Comparison of ENCODE assay signal across 16 cellular contexts in genomic region chr11:58582437-58582836, GRCh38. TPM values are rescaled to one million over a fixed set of nuclear protein-coding genes. Genes with fewer than 3 reads are reported as not detected.
A peak's percentile ranks its signal among the peaks of the same experiment; 100 is the strongest.
DNase-seq lines count a peak whose midpoint lies in the region; ATAC-seq, FAIRE-seq and TF ChIP-seq lines count a peak whose summit lies in the region.
"Had no signal": no experiment of that assay in that cellular context is flagged by ENCODE, and none has a peak within 500 bp of the region (broad histone marks: within the 10 kb centered on the region; RNA-seq: fewer than 3 reads in every experiment).

No MANE protein-coding gene starts in this region.

- H3K9me3 ChIP-seq in left ventricle myocardium inferior (replicated peaks), result no peaks in the 10 kb centered on the region
- no peaks in the 10 kb centered on the region for H3K9me3 ChIP-seq in right atrium auricular region
- no peaks in the 10 kb centered on the region for H3K9me3 ChIP-seq in OCI-LY7 (ENCODE audit: low read length)
- no peaks in the 10 kb centered on the region for H3K9me3 ChIP-seq in endothelial cell of umbilical vein (replicated peaks; ENCODE audit: control insufficient read depth, insufficient read depth, low read length)

- CTCF ChIA-PET in OCI-LY7 (lab: Charles Lee; ENCODE audit: unreplicated experiment) (no interaction called here), endothelial cell of umbilical vein (lab: Charles Lee) (interaction anchor here (0.9 to 1.4 kb wide), 2 partner anchors 14 to 47 kb away, joined by 3 to 10 read pairs; no protein-coding TSS in a partner anchor)

- TF ChIP-seq POLR2A in endothelial cell of umbilical vein (IDR thresholded peaks at IDR 0.05; ENCODE audit: low read depth, low read length), result no peak

- no peaks in the 10 kb centered on the region for H3K9me1 ChIP-seq in endothelial cell of umbilical vein (replicated peaks; ENCODE audit: control insufficient read depth, extremely low read depth, insufficient read depth, low read length)

- peak overlapping the region in 1 of 2 donors; percentile 37 for H3K27ac Mint-ChIP-seq in stimulated activated naive CD8-positive, alpha-beta T cell treated with anti-CD3 and anti-CD28 coated beads, Interleukin-15, amount 100 ng/mL, for 72 hours

- peak overlapping the region; percentile 10 for H3K27ac ChIP-seq in left ventricle myocardium inferior (replicated peaks)
- H3K27ac ChIP-seq in right atrium auricular region, result no peak overlapping the region
- H3K27ac ChIP-seq in OCI-LY7 (ENCODE audit: low read depth, low read length, poor library complexity, severe bottlenecking), result no peak overlapping the region
- no peak overlapping the region for H3K27ac ChIP-seq in endothelial cell of umbilical vein (ENCODE audit: insufficient read depth, low read depth, low read length)

- H3K79me2 ChIP-seq in OCI-LY7 (ENCODE audit: insufficient read depth, low read depth, low read length), result peaks cover 79% of the 10 kb centered on the region
- H3K79me2 ChIP-seq in endothelial cell of umbilical vein (ENCODE audit: control insufficient read depth, insufficient read depth, low read length), result peaks cover 79% of the 10 kb centered on the region

- H3K36me3 ChIP-seq in left ventricle myocardium inferior, result no peaks in the 10 kb centered on the region
- no peaks in the 10 kb centered on the region for H3K36me3 ChIP-seq in right atrium auricular region
- peaks cover 67% of the 10 kb centered on the region for H3K36me3 ChIP-seq in OCI-LY7 (ENCODE audit: insufficient read depth, low read length)
- H3K36me3 ChIP-seq in endothelial cell of umbilical vein (ENCODE audit: control insufficient read depth in 2 of 2, extremely low read depth in 1 of 2, insufficient read depth in 2 of 2, low read length in 2 of 2), result peaks cover 0 to 2% of the 10 kb centered on the region in 2 experiments

- ATAC-seq in stimulated activated naive CD8-positive, alpha-beta T cell treated with anti-CD3 and anti-CD28 coated beads, Interleukin-15, amount 100 ng/mL, for 72 hours, result no peak
- ATAC-seq in GM21390 (IDR thresholded peaks at IDR 0.05; ENCODE audit: unreplicated experiment), result no peak
- ATAC-seq: Right ventricle myocardium inferior had no signal

- POLR2A ChIA-PET in OCI-LY7 (lab: Charles Lee), result interaction anchor here (1.0 kb wide), 2 partner anchors 14 to 28 kb away, joined by 3 read pairs; no protein-coding TSS in a partner anchor
- POLR2A ChIA-PET in endothelial cell of umbilical vein (lab: Charles Lee), result no interaction called here

- H3K9ac ChIP-seq in endothelial cell of umbilical vein (replicated peaks; ENCODE audit: extremely low read depth, insufficient read depth, low read length), result no peak overlapping the region

- BruUV-seq in OCI-LY7 (replicated peaks; lab: Mats Ljungman, UMichigan), result no TSS peak
- no TSS peak for BruUV-seq in endothelial cell of umbilical vein (replicated peaks; lab: Mats Ljungman, UMichigan)

- peak overlapping the region; percentile 57 to 93 for H3K4me3 Mint-ChIP-seq in stimulated activated naive CD8-positive, alpha-beta T cell treated with anti-CD3 and anti-CD28 coated beads, Interleukin-15, amount 100 ng/mL, for 72 hours

- H2AFZ ChIP-seq in OCI-LY7 (ENCODE audit: low read length) (no peak overlapping the region), endothelial cell of umbilical vein (ENCODE audit: low read depth, low read length) (no peak overlapping the region)

- H3K4me2 ChIP-seq in OCI-LY7 (ENCODE audit: low read length), result peak overlapping the region; percentile 81
- H3K4me2 ChIP-seq in endothelial cell of umbilical vein (ENCODE audit: insufficient read depth, low read length), result peak overlapping the region; percentile 14

- H4K20me1 ChIP-seq in OCI-LY7 (ENCODE audit: insufficient read depth, low read length) (peaks cover 46% of the 10 kb centered on the region), endothelial cell of umbilical vein (replicated peaks; ENCODE audit: control insufficient read depth, extremely low read depth, insufficient read depth, low read length) (no peaks in the 10 kb centered on the region)

- H3K9me3 Mint-ChIP-seq in stimulated activated naive CD8-positive, alpha-beta T cell treated with anti-CD3 and anti-CD28 coated beads, Interleukin-15, amount 100 ng/mL, for 72 hours, result no peaks in the 10 kb centered on the region
- H3K9me3 Mint-ChIP-seq: nephron had no signal

- no peak overlapping the region for H3K4me3 ChIP-seq in left ventricle myocardium inferior
- no peak overlapping the region for H3K4me3 ChIP-seq in right atrium auricular region
- H3K4me3 ChIP-seq in OCI-LY7 (ENCODE audit: low read depth, low read length, poor library complexity, severe bottlenecking), result peak overlapping the region; percentile 87
- no peak overlapping the region for H3K4me3 ChIP-seq in endothelial cell of umbilical vein (replicated peaks in 1 of 3; ENCODE audit: insufficient read depth in 1 of 3, low read depth in 1 of 3, low read length in 3 of 3)

- no peak for FAIRE-seq in endothelial cell of umbilical vein (lab: Jason Lieb, UNC)

- TF ChIP-seq CTCF in left ventricle myocardium inferior (IDR thresholded peaks at IDR 0.05; ENCODE audit: borderline replicate concordance) (no peak), right atrium auricular region (IDR thresholded peaks at IDR 0.05) (no peak), OCI-LY7 (conservative IDR thresholded peaks at IDR 0.05; ENCODE audit: low read length) (no peak), endothelial cell of umbilical vein (IDR thresholded peaks at IDR 0.05; ENCODE audit: extremely low read depth in 1 of 2, insufficient read depth in 1 of 2, low read depth in 1 of 2, low read length in 2 of 2) (no peak)

- H3K27me3 Mint-ChIP-seq in stimulated activated naive CD8-positive, alpha-beta T cell treated with anti-CD3 and anti-CD28 coated beads, Interleukin-15, amount 100 ng/mL, for 72 hours, result no peaks in the 10 kb centered on the region

- peaks cover 89% of the 10 kb centered on the region for H3K4me1 ChIP-seq in left ventricle myocardium inferior
- peaks cover 0 to 55% of the 10 kb centered on the region in 2 donors for H3K4me1 ChIP-seq in right atrium auricular region
- H3K4me1 ChIP-seq in OCI-LY7 (ENCODE audit: insufficient read depth, low read length, poor library complexity, severe bottlenecking), result peaks cover 52% of the 10 kb centered on the region
- peaks cover 10% of the 10 kb centered on the region for H3K4me1 ChIP-seq in endothelial cell of umbilical vein (ENCODE audit: control insufficient read depth, extremely low read depth, insufficient read depth, low read length)

- dilution Hi-C loops in endothelial cell of umbilical vein (cut with MboI; ENCODE audit: extremely low pct_ligation_motif_present, low sequenced_read_pairs), result no loop called here

- H3K4me1 Mint-ChIP-seq in stimulated activated naive CD8-positive, alpha-beta T cell treated with anti-CD3 and anti-CD28 coated beads, Interleukin-15, amount 100 ng/mL, for 72 hours, result peaks cover 59% of the 10 kb centered on the region

- DNase-seq in left ventricle myocardium inferior (no peak), right atrium auricular region (ENCODE audit: low spot score) (no peak), OCI-LY7 (ENCODE audit: low spot score) (no peak), endothelial cell of umbilical vein (ENCODE audit: low read depth, low spot score) (no peak), GM19240 (ENCODE audit: insufficient read length, low spot score) (no peak)
- no peak for DNase-seq in stimulated activated naive CD8-positive, alpha-beta T cell treated with anti-CD3 and anti-CD28 coated beads, Interleukin-15, amount 100 ng/mL, for 72 hours
- DNase-seq in stimulated activated CD4-positive, alpha-beta T cell treated with anti-CD3 and anti-CD28 coated beads, Interleukin-2, amount 100 ng/mL, for 48 hours, result no peak
- DNase-seq: activated CD4-positive, alpha-beta T cell treated with anti-CD3 and anti-CD28 coated beads, Interleukin-2, amount 50 U/mL, for 4 hours; DMS 273 treated with DMSO at 0.1 percent for 48 hours; effector CD8-positive, alpha-beta T cell; NCI-H2107; stimulated activated CD4-positive, alpha-beta T cell treated with anti-CD3 and anti-CD28 coated beads, Interleukin-2, amount 100 ng/mL, for 24 hours; T-helper 9 cell had no signal

- H3K27me3 ChIP-seq in left ventricle myocardium inferior (ENCODE audit: low read depth) (no peaks in the 10 kb centered on the region), right atrium auricular region (no peaks in the 10 kb centered on the region), endothelial cell of umbilical vein (ENCODE audit: control insufficient read depth in 2 of 2, insufficient read depth in 2 of 2, low read length in 2 of 2) (no peaks in the 10 kb centered on the region)

- intact Hi-C loops in left ventricle myocardium inferior (cut with micrococcal nuclease) (no loop called here), OCI-LY7 (cut with micrococcal nuclease; ENCODE audit: unreplicated experiment) (loop anchor here (5.0 kb wide), 1 partner anchor 35 kb away; no protein-coding TSS in a partner anchor), endothelial cell of umbilical vein (cut with micrococcal nuclease) (no loop called here)

- H3K9me2 ChIP-seq in OCI-LY7 (ENCODE audit: insufficient read depth, low read length), result no peaks in the 10 kb centered on the region

RNA-seq across cellular contexts. Expression of gene ZFP91, which starts 3.6 kb away (rescaled TPM):
- total RNA-seq in left ventricle myocardium inferior (60.5 TPM), right atrium auricular region (10 to 100 TPM; 50.5 to 52.4 TPM), OCI-LY7 (2022) (50.9 and 60.5 TPM in 2 replicates), endothelial cell of umbilical vein (51.0 and 52.0 TPM in 2 replicates)
- 36.9 and 38.7 TPM in 2 replicates for total RNA-seq in OCI-LY7 (2014; rRNA removed; shearing (Covaris generic))
- 13.3 and 20.2 TPM in 2 replicates for polyA plus RNA-seq in endothelial cell of umbilical vein
- polyA plus RNA-seq in endothelial cell of umbilical vein (2011; cell fraction: cytosol; rRNA removed), result 17.8 and 18.3 TPM in 2 replicates
- polyA plus RNA-seq in endothelial cell of umbilical vein (2011; cell fraction: nucleus; rRNA removed), result 21.5 and 33.6 TPM in 2 replicates
- 28.3 and 40.7 TPM in 2 replicates for polyA plus RNA-seq in endothelial cell of umbilical vein (2012)
- 35.3 and 36.9 TPM in 2 replicates for polyA minus RNA-seq in endothelial cell of umbilical vein
- polyA minus RNA-seq in endothelial cell of umbilical vein (2011; cell fraction: cytosol; rRNA and poly(A)+ RNA removed), result 29.9 TPM
- polyA minus RNA-seq in endothelial cell of umbilical vein (2011; cell fraction: nucleus; rRNA and poly(A)+ RNA removed), result 26.0 and 35.7 TPM in 2 replicates

RNA-seq across cellular contexts. Expression of gene LPXN, which starts 6.8 kb away (rescaled TPM):
- total RNA-seq in left ventricle myocardium inferior, result 4.4 TPM
- 1 to 10 TPM; 2.8 to 5.5 TPM for total RNA-seq in right atrium auricular region
- total RNA-seq in OCI-LY7 (2014; rRNA removed; shearing (Covaris generic)), result 64.1 and 79.3 TPM in 2 replicates
- 129 and 130 TPM in 2 replicates for total RNA-seq in OCI-LY7 (2022)
- total RNA-seq in endothelial cell of umbilical vein, result 3.9 and 6.2 TPM in 2 replicates
- polyA plus RNA-seq in endothelial cell of umbilical vein, result 5.1 and 6.2 TPM in 2 replicates
- 5.1 and 5.7 TPM in 2 replicates for polyA plus RNA-seq in endothelial cell of umbilical vein (2011; cell fraction: cytosol; rRNA removed)
- polyA plus RNA-seq in endothelial cell of umbilical vein (2011; cell fraction: nucleus; rRNA removed), result 13.2 and 13.7 TPM in 2 replicates
- 10.0 and 23.0 TPM in 2 replicates for polyA plus RNA-seq in endothelial cell of umbilical vein (2012)
- 7.2 and 14.9 TPM in 2 replicates for polyA minus RNA-seq in endothelial cell of umbilical vein
- not detected for polyA minus RNA-seq in endothelial cell of umbilical vein (2011; cell fraction: cytosol; rRNA and poly(A)+ RNA removed)
- 10.9 and 17.5 TPM in 2 replicates for polyA minus RNA-seq in endothelial cell of umbilical vein (2011; cell fraction: nucleus; rRNA and poly(A)+ RNA removed)

RNA-seq across cellular contexts. Expression of gene CNTF, which starts 40.0 kb away (rescaled TPM):
- total RNA-seq in left ventricle myocardium inferior, result 0.93 TPM
- total RNA-seq in right atrium auricular region, result 1 to 10 TPM in 1 of 2 donors, under 1 TPM in 1; 0.30 to 1.6 TPM
- 3.1 and 3.4 TPM in 2 replicates for total RNA-seq in OCI-LY7 (2014; rRNA removed; shearing (Covaris generic))
- total RNA-seq in OCI-LY7 (2022), result 3.3 and 3.5 TPM in 2 replicates
- 2.9 and 3.3 TPM in 2 replicates for total RNA-seq in endothelial cell of umbilical vein
- polyA plus RNA-seq in endothelial cell of umbilical vein, result 0.53 and 0.84 TPM in 2 replicates
- 0.52 and 0.61 TPM in 2 replicates for polyA plus RNA-seq in endothelial cell of umbilical vein (2011; cell fraction: cytosol; rRNA removed)
- 6.8 and 7.6 TPM in 2 replicates for polyA plus RNA-seq in endothelial cell of umbilical vein (2011; cell fraction: nucleus; rRNA removed)
- 0.83 and 1.9 TPM in 2 replicates for polyA plus RNA-seq in endothelial cell of umbilical vein (2012)
- 6.5 and 7.7 TPM in 2 replicates for polyA minus RNA-seq in endothelial cell of umbilical vein
- 1.5 TPM for polyA minus RNA-seq in endothelial cell of umbilical vein (2011; cell fraction: cytosol; rRNA and poly(A)+ RNA removed)
- 19.7 and 26.8 TPM in 2 replicates for polyA minus RNA-seq in endothelial cell of umbilical vein (2011; cell fraction: nucleus; rRNA and poly(A)+ RNA removed)
